Comparison of ENCODE assay signal across 8 cellular contexts in genomic region chr4:87026795-87027495, GRCh38.
DNase-seq lines count a peak whose midpoint lies in the region; ATAC-seq lines count a peak whose summit lies in the region.

No MANE protein-coding gene starts in this region.

- no peak overlapping the region for H3K4me3 Mint-ChIP-seq in dendritic cell treated with granulocyte-macrophage colony-stimulating factor and Interleukin-4, amounts not matched to agents 40 ng/mL and 50 ng/mL, for 4 days
- H3K4me3 Mint-ChIP-seq in activated CD4-positive, alpha-beta memory T cell treated with anti-CD3 and anti-CD28 coated beads, Interleukin-2, amount 10 ng/mL, durations not matched to agents 7 days and 5 days, result no peak overlapping the region

- DNase-seq in Right ventricle myocardium inferior (ENCODE audit: missing footprints) (no peak), cardiac septum (ENCODE audit: low spot score) (no peak), SK-N-DZ (ENCODE audit: low spot score) (no peak)
- no peak for DNase-seq in NK-92 treated with Interleukin-12 subunit alpha and Interleukin-12 subunit beta, amount 100 ng/mL, for 24 hours (lab: John Stamatoyannopoulos, UW)
- no peak for DNase-seq in activated CD4-positive, alpha-beta memory T cell treated with anti-CD3 and anti-CD28 coated beads, Interleukin-2, amount 10 ng/mL, durations not matched to agents 7 days and 5 days

- no peaks in the 10 kb centered on the region for H3K27me3 Mint-ChIP-seq in dendritic cell treated with granulocyte-macrophage colony-stimulating factor and Interleukin-4, amounts not matched to agents 40 ng/mL and 50 ng/mL, for 4 days
- H3K27me3 Mint-ChIP-seq in activated CD4-positive, alpha-beta memory T cell treated with anti-CD3 and anti-CD28 coated beads, Interleukin-2, amount 10 ng/mL, durations not matched to agents 7 days and 5 days, result no peaks in the 10 kb centered on the region

- H3K27ac ChIP-seq in urinary bladder (ENCODE audit: low read depth), result peak overlapping the region; percentile 16

- ATAC-seq in Right ventricle myocardium inferior, result peak; percentile 24
- peak; percentile 59 for ATAC-seq in HG03196 (IDR thresholded peaks at IDR 0.05; ENCODE audit: unreplicated experiment)

- POLR2A ChIA-PET in activated CD4-positive, alpha-beta memory T cell treated with anti-CD3 and anti-CD28 coated beads, Interleukin-2, amount 10 ng/mL, durations not matched to agents 7 days and 5 days (lab: Charles Lee), result no interaction called here

- intact Hi-C loops in Right ventricle myocardium inferior (cut with DNase I) (loop anchor here (5.0 kb wide), 1 partner anchor 50 kb away; no protein-coding TSS in a partner anchor), cardiac septum (cut with DNase I) (no loop called here)
- intact Hi-C loops in dendritic cell treated with granulocyte-macrophage colony-stimulating factor and Interleukin-4, amounts not matched to agents 40 ng/mL and 50 ng/mL, for 4 days (cut with micrococcal nuclease), result no loop called here

- peaks cover 57% of the 10 kb centered on the region for H3K4me1 Mint-ChIP-seq in dendritic cell treated with granulocyte-macrophage colony-stimulating factor and Interleukin-4, amounts not matched to agents 40 ng/mL and 50 ng/mL, for 4 days (ENCODE audit: low read depth)
- H3K4me1 Mint-ChIP-seq in activated CD4-positive, alpha-beta memory T cell treated with anti-CD3 and anti-CD28 coated beads, Interleukin-2, amount 10 ng/mL, durations not matched to agents 7 days and 5 days, result peaks cover 5% of the 10 kb centered on the region

- peaks cover 27% of the 10 kb centered on the region for H3K36me3 Mint-ChIP-seq in dendritic cell treated with granulocyte-macrophage colony-stimulating factor and Interleukin-4, amounts not matched to agents 40 ng/mL and 50 ng/mL, for 4 days (ENCODE audit: low read depth)
- H3K36me3 Mint-ChIP-seq in activated CD4-positive, alpha-beta memory T cell treated with anti-CD3 and anti-CD28 coated beads, Interleukin-2, amount 10 ng/mL, durations not matched to agents 7 days and 5 days (ENCODE audit: low read depth), result peaks cover 2% of the 10 kb centered on the region

- 67% methylated on average over 4 of the region's 4 CpGs for WGBS in urinary bladder

- H3K36me3 ChIP-seq in urinary bladder (ENCODE audit: insufficient read depth), result no peaks in the 10 kb centered on the region

- H3K27ac Mint-ChIP-seq in dendritic cell treated with granulocyte-macrophage colony-stimulating factor and Interleukin-4, amounts not matched to agents 40 ng/mL and 50 ng/mL, for 4 days, result peak overlapping the region; percentile 31
- H3K27ac Mint-ChIP-seq in activated CD4-positive, alpha-beta memory T cell treated with anti-CD3 and anti-CD28 coated beads, Interleukin-2, amount 10 ng/mL, durations not matched to agents 7 days and 5 days, result no peak overlapping the region

- H3K4me1 ChIP-seq in urinary bladder (ENCODE audit: insufficient read depth), result peaks cover 3% of the 10 kb centered on the region

- CTCF ChIA-PET in activated CD4-positive, alpha-beta memory T cell treated with anti-CD3 and anti-CD28 coated beads, Interleukin-2, amount 10 ng/mL, durations not matched to agents 7 days and 5 days (lab: Charles Lee), result no interaction called here

- no peaks in the 10 kb centered on the region for H3K9me3 Mint-ChIP-seq in dendritic cell treated with granulocyte-macrophage colony-stimulating factor and Interleukin-4, amounts not matched to agents 40 ng/mL and 50 ng/mL, for 4 days
- no peaks in the 10 kb centered on the region for H3K9me3 Mint-ChIP-seq in activated CD4-positive, alpha-beta memory T cell treated with anti-CD3 and anti-CD28 coated beads, Interleukin-2, amount 10 ng/mL, durations not matched to agents 7 days and 5 days

- H3K4me3 ChIP-seq in urinary bladder (ENCODE audit: low read depth, low read length), result no peak overlapping the region
